ENCODE assay signal across 1 cellular context in genomic region chr19:38497907-38498306, GRCh38.
TF ChIP-seq lines count a peak whose summit lies in the region.

No MANE protein-coding gene starts in this region.

TF ChIP-seq in GM23338, 12 proteins besides CTCF, POLR2A, EP300 and RAD21 (continued from another document):
- no peak for TF ChIP-seq ZNF462 (CRISPR knock-in tag; IDR thresholded peaks at IDR 0.05)
- no peak for TF ChIP-seq NANOG (IDR thresholded peaks at IDR 0.05; ENCODE audit: borderline replicate concordance)
- TF ChIP-seq ETS1 (IDR thresholded peaks at IDR 0.05) = no peak
- no peak for TF ChIP-seq STAT1 (IDR thresholded peaks at IDR 0.05; ENCODE audit: unreplicated experiment)
- no peak for TF ChIP-seq CREB1 (CRISPR knock-in tag; IDR thresholded peaks at IDR 0.05; ENCODE audit: low read depth)
- no peak for TF ChIP-seq JUNB (IDR thresholded peaks at IDR 0.05; ENCODE audit: unreplicated experiment)
- no peak for TF ChIP-seq EZH2phosphoT487 (IDR thresholded peaks at IDR 0.05; ENCODE audit: unreplicated experiment)
- no peak for TF ChIP-seq EZH2 (IDR thresholded peaks at IDR 0.05; ENCODE audit: low read depth, unreplicated experiment)
- no peak for TF ChIP-seq ZNF114 (CRISPR knock-in tag; IDR thresholded peaks at IDR 0.05)
- TF ChIP-seq POLR2AphosphoS5 (IDR thresholded peaks at IDR 0.05; ENCODE audit: low read depth) = no peak
- TF ChIP-seq ZNF331 (CRISPR knock-in tag; IDR thresholded peaks at IDR 0.05; ENCODE audit: low read depth) = no peak
